8 cellular contexts compared by ENCODE assay signal in the genomic region with DNA sequence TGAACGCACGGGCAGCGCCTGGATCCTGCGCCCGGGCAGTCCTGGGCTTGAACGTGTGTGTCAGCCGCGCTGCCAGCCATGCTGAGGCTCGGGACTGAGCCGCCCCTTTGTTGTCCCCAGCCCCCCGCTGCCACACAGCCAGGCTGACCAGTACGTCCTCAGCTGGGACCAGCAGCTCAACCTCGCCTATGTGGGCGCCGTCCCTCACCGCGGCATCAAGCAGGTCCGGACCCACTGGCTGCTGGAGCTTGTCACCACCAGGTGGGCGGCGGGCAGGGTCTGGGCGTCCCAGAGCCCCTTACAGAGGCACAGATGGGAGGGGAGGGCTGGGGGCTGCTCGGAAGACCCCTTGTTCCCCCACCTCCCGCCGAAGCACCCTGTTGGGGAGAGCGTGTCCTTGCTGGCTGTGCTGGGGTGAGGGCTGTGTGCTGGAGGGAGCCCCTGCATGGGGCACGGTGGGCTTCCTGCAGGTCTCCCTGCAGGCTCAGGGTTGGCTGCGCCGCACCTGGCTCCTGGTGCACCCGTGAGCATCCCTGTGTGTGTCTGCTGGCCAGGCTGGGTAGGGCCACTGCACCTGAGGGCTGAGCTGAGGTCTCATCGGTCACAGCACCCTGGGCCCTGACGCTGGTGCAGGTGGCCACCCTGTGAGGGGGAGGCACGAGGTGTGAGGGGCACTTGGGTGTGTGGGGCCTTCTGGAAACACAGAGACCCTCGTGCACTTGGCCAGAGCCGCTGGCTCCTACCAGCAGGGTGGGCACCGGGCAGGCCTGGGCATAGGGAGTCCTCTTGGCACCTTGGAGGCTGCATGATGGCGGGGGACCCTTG. TPM values are rescaled to one million over a fixed set of nuclear protein-coding genes. Genes with fewer than 3 reads are reported as not detected.
A peak's percentile ranks its signal among the peaks of the same experiment; 100 is the strongest.
DNase-seq lines count a peak whose midpoint lies in the region; ATAC-seq and TF ChIP-seq lines count a peak whose summit lies in the region.

No MANE protein-coding gene starts in this region.

- H3K4me3 Mint-ChIP-seq in naive thymus-derived CD8-positive, alpha-beta T cell = peak overlapping the region; percentile 56 to 84 (median 76)

- DNase-seq in AG04450 (ENCODE audit: low read depth, low spot score) (no peak), LNCaP clone FGC (ENCODE audit: low read depth) (no peak), coronary artery (ENCODE audit: low spot score) (no peak), NCI-H345 treated with DMSO at 0.1 percent for 48 hours (lab: John Stamatoyannopoulos, UW; ENCODE audit: unreplicated experiment) (no peak), HPDE6-E6E7 (ENCODE audit: extremely low spot score) (no peak)
- peak in 1 of 10 donors; percentile 10 for DNase-seq in naive thymus-derived CD8-positive, alpha-beta T cell
- DNase-seq in effector CD8-positive, alpha-beta T cell (lab: John Stamatoyannopoulos, UW) = no peak

- POLR2A ChIA-PET in AG04450 (lab: Yijun Ruan, JAX) = interaction anchor here (0.6 to 1.6 kb wide), 4 partner anchors 11 to 56 kb away, joined by 3 to 4 read pairs (median 3); no protein-coding TSS in a partner anchor
- POLR2A ChIA-PET in naive thymus-derived CD8-positive, alpha-beta T cell (lab: Charles Lee) = interaction anchor here (0.6 to 2.7 kb wide), 8 partner anchors 14 to 246 kb away, joined by 3 to 16 read pairs (median 10); partner anchors contain the start of genes DGKQ, FGFRL1, GAK and TMEM175

- H3K27ac ChIP-seq in AG04450 (ENCODE audit: low read depth, low read length) (no peak overlapping the region), coronary artery (no peak overlapping the region)

- H3K36me3 Mint-ChIP-seq in naive thymus-derived CD8-positive, alpha-beta T cell = peaks cover 0 to 2% (median 0%) of the 10 kb centered on the region in 3 donors

- TF ChIP-seq CTCF in AG04450 (IDR thresholded peaks at IDR 0.05; ENCODE audit: low read depth, low read length) = no peak
- no peak for TF ChIP-seq CTCF in LNCaP clone FGC (IDR thresholded peaks at IDR 0.05; ENCODE audit: control insufficient read depth, extremely low read depth, insufficient read depth)
- no peak for TF ChIP-seq CTCF in coronary artery (IDR thresholded peaks at IDR 0.05)

- no peaks in the 10 kb centered on the region for H3K9me3 Mint-ChIP-seq in naive thymus-derived CD8-positive, alpha-beta T cell

- H3K4me3 ChIP-seq in AG04450 (ENCODE audit: low read depth, low read length) (peak overlapping the region; percentile 72), LNCaP clone FGC (ENCODE audit: low read depth, low read length) (peak overlapping the region; percentile 77), coronary artery (peak overlapping the region; percentile 81)

- no peaks in the 10 kb centered on the region for H3K27me3 Mint-ChIP-seq in naive thymus-derived CD8-positive, alpha-beta T cell

- peaks cover 2 to 35% (median 18%) of the 10 kb centered on the region in 4 donors for H3K4me1 Mint-ChIP-seq in naive thymus-derived CD8-positive, alpha-beta T cell

- no peaks in the 10 kb centered on the region for H3K27me3 ChIP-seq in AG04450 (ENCODE audit: control insufficient read depth, insufficient read depth, low read length)

- CTCF ChIA-PET in AG04450 (lab: Charles Lee) = interaction anchor here (0.5 to 1.2 kb wide), 7 partner anchors 8 to 247 kb away, joined by 3 to 6 read pairs (median 5); no protein-coding TSS in a partner anchor

- peaks cover 5% of the 10 kb centered on the region; the same call in 1 of the 2 replicates for H3K9me3 ChIP-seq in AG04450 (ENCODE audit: control insufficient read depth, insufficient read depth, low read length)

- ATAC-seq in naive thymus-derived CD8-positive, alpha-beta T cell = no peak
- ATAC-seq in GM19351 (IDR thresholded peaks at IDR 0.05; ENCODE audit: unreplicated experiment) = no peak

- peak overlapping the region in 4 of 10 donors; percentile 62 to 74 (median 70) for H3K27ac Mint-ChIP-seq in naive thymus-derived CD8-positive, alpha-beta T cell

RNA-seq across cellular contexts. Expression of gene IDUA, which starts 1.1 kb away (rescaled TPM):
- polyA plus RNA-seq in AG04450 (2011; rRNA removed) = 3.9 and 5.9 TPM in 2 replicates
- 1.7 and 3.4 TPM in 2 replicates for polyA minus RNA-seq in AG04450 (2011; rRNA and poly(A)+ RNA removed)
- total RNA-seq in naive thymus-derived CD8-positive, alpha-beta T cell = 10 to 100 TPM; 74.8 to 79.1 TPM
- 10 to 100 TPM in 1 of 3 donors, 1 to 10 TPM in 2; 6.5 to 15.4 (median 9.6) TPM for polyA plus RNA-seq in naive thymus-derived CD8-positive, alpha-beta T cell

RNA-seq across cellular contexts. Expression of gene SLC26A1, which starts 5.3 kb away (rescaled TPM):
- 0.05 and 0.06 TPM in 2 replicates for polyA plus RNA-seq in AG04450 (2011; rRNA removed)
- polyA minus RNA-seq in AG04450 (2011; rRNA and poly(A)+ RNA removed) = not detected in 2 replicates
- under 1 TPM; 0.39 to 0.44 TPM for total RNA-seq in naive thymus-derived CD8-positive, alpha-beta T cell
- 1 to 10 TPM in 2 of 3 donors, under 1 TPM in 1; 0.72 to 1.3 (median 1.1) TPM for polyA plus RNA-seq in naive thymus-derived CD8-positive, alpha-beta T cell

RNA-seq across cellular contexts. Expression of gene DGKQ, which starts 14.5 kb away (rescaled TPM):
- polyA plus RNA-seq in AG04450 (2011; rRNA removed) = 4.5 and 6.0 TPM in 2 replicates
- polyA minus RNA-seq in AG04450 (2011; rRNA and poly(A)+ RNA removed) = 3.0 and 3.5 TPM in 2 replicates
- total RNA-seq in naive thymus-derived CD8-positive, alpha-beta T cell = 10 to 100 TPM; 37.4 to 39.9 TPM
- polyA plus RNA-seq in naive thymus-derived CD8-positive, alpha-beta T cell = 10 to 100 TPM in 2 of 3 donors, 1 to 10 TPM in 1; 2.2 to 17.3 (median 10.0) TPM

RNA-seq across cellular contexts. Expression of gene FGFRL1, which starts 23.5 kb away (rescaled TPM):
- polyA plus RNA-seq in AG04450 (2011; rRNA removed) = 11.2 and 22.3 TPM in 2 replicates
- polyA minus RNA-seq in AG04450 (2011; rRNA and poly(A)+ RNA removed) = 62.4 and 108 TPM in 2 replicates
- 10 to 100 TPM; 17.1 to 18.4 TPM for total RNA-seq in naive thymus-derived CD8-positive, alpha-beta T cell
- polyA plus RNA-seq in naive thymus-derived CD8-positive, alpha-beta T cell = 1 to 10 TPM in 1 of 3 donors, under 1 TPM in 2; 0.65 to 1.2 (median 0.73) TPM

RNA-seq across cellular contexts. Expression of gene TMEM175, which starts 55.6 kb away (rescaled TPM):
- polyA plus RNA-seq in AG04450 (2011; rRNA removed) = 27.9 and 31.8 TPM in 2 replicates
- 17.2 and 25.7 TPM in 2 replicates for polyA minus RNA-seq in AG04450 (2011; rRNA and poly(A)+ RNA removed)
- total RNA-seq in naive thymus-derived CD8-positive, alpha-beta T cell = 10 to 100 TPM; 65.6 to 72.9 TPM
- 10 to 100 TPM in 2 of 3 donors, 1 to 10 TPM in 1; 6.4 to 14.7 (median 11.5) TPM for polyA plus RNA-seq in naive thymus-derived CD8-positive, alpha-beta T cell
